1 cellular context compared by ENCODE assay signal in genomic region chr7:125927556-125927955, GRCh38.
TF ChIP-seq lines count a peak whose summit lies in the region.

No MANE protein-coding gene starts in this region.

TF ChIP-seq in GM23338, 12 proteins besides CTCF, POLR2A, EP300 and RAD21 (continued from another document):
- TF ChIP-seq REST (IDR thresholded peaks at IDR 0.05; ENCODE audit: unreplicated experiment) (no peak), ZNF114 (CRISPR knock-in tag; IDR thresholded peaks at IDR 0.05) (no peak), NANOG (IDR thresholded peaks at IDR 0.05; ENCODE audit: borderline replicate concordance) (no peak)
TF ChIP-seq in GM23338: peak in this region for 0.
